ENCODE assay signal across 8 cellular contexts in genomic region chr21:16969636-16970035, GRCh38.
"Had no signal": no experiment of that assay in that cellular context is flagged by ENCODE, and none has a peak within 500 bp of the region (broad histone marks: within the 10 kb centered on the region; RNA-seq: fewer than 3 reads in every experiment).

No MANE protein-coding gene starts in this region.

- H3K9me3 ChIP-seq: HAP-1 had no signal

- FAIRE-seq: HepG2 had no signal

- H2AFZ ChIP-seq: GM23248 had no signal

- H3K27ac ChIP-seq: GM23248, HL-60 had no signal

- H3K4me3 ChIP-seq: GM23248, HAP-1 had no signal

- H3K36me3 ChIP-seq: HAP-1 had no signal

- H3K4me1 ChIP-seq: HAP-1 had no signal

- ATAC-seq: HCT116, HepG2 had no signal

- DNase-seq: GM23248, GOT3, H7, HFFc6 had no signal

- H3K9ac ChIP-seq: GM23248 had no signal
